ENCODE assay signal across 19 cellular contexts in the genomic region with DNA sequence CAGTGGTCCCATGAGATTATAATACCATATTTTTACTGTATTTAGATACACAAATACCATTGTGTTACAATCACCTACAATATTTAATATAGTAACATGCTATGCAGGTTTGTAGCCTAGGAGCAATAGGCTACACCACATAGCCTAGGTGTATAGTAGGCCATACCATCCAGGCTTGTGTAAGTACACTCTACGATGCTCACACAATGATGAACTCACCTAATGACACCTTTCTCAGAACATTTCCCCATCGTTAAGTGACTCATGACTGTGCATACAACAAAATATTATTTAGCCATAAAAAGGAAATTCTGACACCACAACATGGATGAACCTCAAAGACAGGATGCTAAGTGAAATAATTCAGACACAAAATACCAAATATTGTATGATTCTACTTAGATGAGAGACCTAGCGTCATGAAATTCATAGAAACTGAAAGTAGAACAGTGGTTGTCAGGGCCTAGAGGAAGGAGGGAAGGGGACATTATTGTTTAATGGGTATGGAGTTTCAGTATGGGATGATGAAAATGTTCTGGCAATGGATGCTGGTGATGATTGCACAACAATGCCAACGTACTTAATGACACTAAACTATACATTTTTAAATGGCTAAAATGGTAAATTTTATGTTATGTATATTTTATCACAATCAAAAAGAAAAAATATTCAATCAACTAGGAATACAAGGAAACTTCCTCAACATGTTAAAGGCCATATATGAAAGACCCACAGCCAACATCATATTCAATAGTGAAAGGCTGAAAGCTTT. TPM values are rescaled to one million over a fixed set of nuclear protein-coding genes. Genes with fewer than 3 reads are reported as not detected.
A peak's percentile ranks its signal among the peaks of the same experiment; 100 is the strongest.
DNase-seq lines count a peak whose midpoint lies in the region; ATAC-seq and TF ChIP-seq lines count a peak whose summit lies in the region.
"Had no signal": no experiment of that assay in that cellular context is flagged by ENCODE, and none has a peak within 500 bp of the region (broad histone marks: within the 10 kb centered on the region; RNA-seq: fewer than 3 reads in every experiment).

No MANE protein-coding gene starts in this region.

- H3K36me3 Mint-ChIP-seq in activated CD4-positive, alpha-beta T cell treated with anti-CD3 and anti-CD28 coated beads for 36 hours (ENCODE audit: low read depth), result no peaks in the 10 kb centered on the region
- H3K36me3 Mint-ChIP-seq: immature natural killer cell; stimulated activated memory B cell treated with anti-CD40 and anti-IgM and Interleukin-4, amounts not matched to agents 10 μg/mL and 1 μg/mL and 100 μg/mL, for 72 hours had no signal

- H3K4me1 Mint-ChIP-seq in activated CD4-positive, alpha-beta T cell treated with anti-CD3 and anti-CD28 coated beads for 36 hours, result peaks cover 2% of the 10 kb centered on the region

- H3K4me3 ChIP-seq in PC-3 (ENCODE audit: low read length) (no peak overlapping the region), dorsolateral prefrontal cortex (no peak overlapping the region)
- H3K4me3 ChIP-seq: breast epithelium, left ventricle myocardium inferior had no signal

- H3K9me3 ChIP-seq in PC-3 (ENCODE audit: low read length), result no peaks in the 10 kb centered on the region
- H3K9me3 ChIP-seq: breast epithelium, left ventricle myocardium inferior had no signal

- no peak overlapping the region for H2AFZ ChIP-seq in PC-3 (ENCODE audit: low read length)

- H3K27ac Mint-ChIP-seq in activated CD4-positive, alpha-beta T cell treated with anti-CD3 and anti-CD28 coated beads for 36 hours, result no peak overlapping the region
- H3K27ac Mint-ChIP-seq: CD4-positive, alpha-beta T cell; immature natural killer cell; progenitor cell of endocrine pancreas; stimulated activated memory B cell treated with anti-CD40 and anti-IgM and Interleukin-4, amounts not matched to agents 10 μg/mL and 1 μg/mL and 100 μg/mL, for 72 hours had no signal

- intact Hi-C loops in activated CD4-positive, alpha-beta T cell treated with anti-CD3 and anti-CD28 coated beads for 36 hours (cut with DNase I, micrococcal nuclease), result loop anchor here in 1 of 2 experiments (10.0 kb wide), 1 partner anchor 1548 kb away; a partner anchor contains a TSS
- intact Hi-C loops in PC-3 (cut with micrococcal nuclease) (no loop called here), dorsolateral prefrontal cortex (cut with DNase I) (no loop called here)

- no peaks in the 10 kb centered on the region for H3K79me2 ChIP-seq in PC-3 (ENCODE audit: low read length)

- no peaks in the 10 kb centered on the region for H3K27me3 Mint-ChIP-seq in activated CD4-positive, alpha-beta T cell treated with anti-CD3 and anti-CD28 coated beads for 36 hours
- H3K27me3 Mint-ChIP-seq: CD4-positive, alpha-beta T cell; progenitor cell of endocrine pancreas; stimulated activated memory B cell treated with anti-CD40 and anti-IgM and Interleukin-4, amounts not matched to agents 10 μg/mL and 1 μg/mL and 100 μg/mL, for 72 hours had no signal

- no peak overlapping the region for H3K4me3 Mint-ChIP-seq in activated CD4-positive, alpha-beta T cell treated with anti-CD3 and anti-CD28 coated beads for 36 hours
- H3K4me3 Mint-ChIP-seq: CD4-positive, alpha-beta T cell; immature natural killer cell; stimulated activated memory B cell treated with anti-CD40 and anti-IgM and Interleukin-4, amounts not matched to agents 10 μg/mL and 1 μg/mL and 100 μg/mL, for 72 hours had no signal

- no peak for DNase-seq in activated CD4-positive, alpha-beta T cell treated with anti-CD3 and anti-CD28 coated beads for 36 hours
- DNase-seq in activated CD4-positive, alpha-beta T cell treated with anti-CD3 and anti-CD28 coated beads for 4 hours, result no peak
- DNase-seq in MV-4-11 (lab: John Stamatoyannopoulos, UW) (peak; percentile 72), PC-3 (peak; percentile 28), dorsolateral prefrontal cortex (no peak)
- DNase-seq in stimulated activated naive CD8-positive, alpha-beta T cell treated with anti-CD3 and anti-CD28 coated beads, Interleukin-15, Interleukin-2, amounts not matched to agents 100 U/mL and 50 U/mL, for 24 hours, result no peak
- DNase-seq: activated gamma-delta T cell; CD4-positive, alpha-beta T cell; immature natural killer cell; left ventricle myocardium inferior; NCI-H1105; NCI-H526 treated with DMSO at 0.1 percent for 48 hours; SW 1271 had no signal

- H3K9ac ChIP-seq in PC-3 (ENCODE audit: low read length), result no peak overlapping the region
- H3K9ac ChIP-seq: KMS-11 had no signal

- no peaks in the 10 kb centered on the region for H3K9me2 ChIP-seq in PC-3 (replicated peaks; ENCODE audit: low read length)

- BruUV-seq in PC-3 (replicated peaks; lab: Mats Ljungman, UMichigan), result no TSS peak

- H3K9me3 Mint-ChIP-seq in activated CD4-positive, alpha-beta T cell treated with anti-CD3 and anti-CD28 coated beads for 36 hours (ENCODE audit: low read depth), result no peaks in the 10 kb centered on the region
- H3K9me3 Mint-ChIP-seq: CD4-positive, alpha-beta T cell; stimulated activated memory B cell treated with anti-CD40 and anti-IgM and Interleukin-4, amounts not matched to agents 10 μg/mL and 1 μg/mL and 100 μg/mL, for 72 hours had no signal

- CTCF ChIA-PET in activated CD4-positive, alpha-beta T cell treated with anti-CD3 and anti-CD28 coated beads for 36 hours (lab: Charles Lee), result no interaction called here
- CTCF ChIA-PET in PC-3 (lab: Charles Lee), result no interaction called here

- TF ChIP-seq CTCF in PC-3 (conservative IDR thresholded peaks at IDR 0.05; ENCODE audit: low read depth, low read length), result no peak
- TF ChIP-seq CTCF in dorsolateral prefrontal cortex (IDR thresholded peaks at IDR 0.05 in 54 of 56, conservative IDR thresholded peaks at IDR 0.05 in 2 of 56; ENCODE audit: low read depth in 1 of 56, partially characterized antibody in 56 of 56), result no peak

- POLR2A ChIA-PET in activated CD4-positive, alpha-beta T cell treated with anti-CD3 and anti-CD28 coated beads for 36 hours (lab: Charles Lee), result no interaction called here
- POLR2A ChIA-PET in PC-3 (lab: Charles Lee; ENCODE audit: unreplicated experiment), result no interaction called here

- no peaks in the 10 kb centered on the region for H3K27me3 ChIP-seq in PC-3 (ENCODE audit: low read length)
- no peaks in the 10 kb centered on the region for H3K27me3 ChIP-seq in dorsolateral prefrontal cortex
- H3K27me3 ChIP-seq: breast epithelium had no signal

- H3K4me1 ChIP-seq in PC-3 (ENCODE audit: insufficient read depth, low read length), result no peaks in the 10 kb centered on the region
- H3K4me1 ChIP-seq: breast epithelium had no signal

- peak; percentile 51 for ATAC-seq in activated CD4-positive, alpha-beta T cell treated with anti-CD3 and anti-CD28 coated beads for 36 hours
- ATAC-seq in PC-3, result peak; percentile 24; the same call in 1 of the 2 replicates
- ATAC-seq in stimulated activated naive CD8-positive, alpha-beta T cell treated with anti-CD3 and anti-CD28 coated beads, Interleukin-15, Interleukin-2, amounts not matched to agents 100 U/mL and 50 U/mL, for 24 hours, result peak; percentile 40
- ATAC-seq in GM19351 (IDR thresholded peaks at IDR 0.05; ENCODE audit: unreplicated experiment), result no peak
- ATAC-seq in HG02852 (IDR thresholded peaks at IDR 0.05; ENCODE audit: unreplicated experiment), result no peak
- ATAC-seq: stimulated activated memory B cell treated with anti-CD40 and anti-IgM and Interleukin-4, amounts not matched to agents 10 μg/mL and 1 μg/mL and 100 μg/mL, for 72 hours had no signal

- no peak overlapping the region for H3K27ac ChIP-seq in PC-3 (ENCODE audit: low read length)
- H3K27ac ChIP-seq in dorsolateral prefrontal cortex, result no peak overlapping the region
- H3K27ac ChIP-seq: breast epithelium, KMS-11, left ventricle myocardium inferior had no signal

- no peaks in the 10 kb centered on the region for H4K20me1 ChIP-seq in PC-3 (ENCODE audit: low read length)

- no peaks in the 10 kb centered on the region for H3F3A ChIP-seq in PC-3 (ENCODE audit: low read length, unreplicated experiment)

- H3K36me3 ChIP-seq in PC-3 (ENCODE audit: low read depth, low read length), result no peaks in the 10 kb centered on the region
- H3K36me3 ChIP-seq: breast epithelium, left ventricle myocardium inferior had no signal

- no peak overlapping the region for H3K4me2 ChIP-seq in PC-3 (ENCODE audit: low read length)
- H3K4me2 ChIP-seq: KMS-11 had no signal

RNA-seq across cellular contexts. Expression of a gene that starts 5.7 kb away (rescaled TPM):
- 10 to 100 TPM; 14.6 to 17.2 TPM for total RNA-seq in activated CD4-positive, alpha-beta T cell treated with anti-CD3 and anti-CD28 coated beads for 36 hours
- 4.0 and 5.1 TPM in 2 replicates for total RNA-seq in PC-3 (2014; rRNA removed)
- total RNA-seq in dorsolateral prefrontal cortex, result 10 to 100 TPM in 94 of 120 experiments, 1 to 10 TPM in 26; 5.9 to 21.2 (median 12.9) TPM

RNA-seq across cellular contexts. Expression of a gene that starts 47.5 kb away (rescaled TPM):
- total RNA-seq in activated CD4-positive, alpha-beta T cell treated with anti-CD3 and anti-CD28 coated beads for 36 hours, result 10 to 100 TPM; 25.6 to 34.9 TPM
- total RNA-seq in PC-3 (2014; rRNA removed), result 19.4 and 22.0 TPM in 2 replicates
- total RNA-seq in dorsolateral prefrontal cortex, result 100 to 1,000 TPM in 10 of 120 experiments, 10 to 100 TPM in 110; 45.9 to 230 (median 67.8) TPM

Comparison
In these comparisons a context has a peak if more than half of its experiments do, and no peak if none do; other contexts are left out.
1. ATAC-seq: peak in activated CD4-positive, alpha-beta T cell treated with anti-CD3 and anti-CD28 coated beads for 36 hours (single experiment), PC-3 (single experiment) and stimulated activated naive CD8-positive, alpha-beta T cell treated with anti-CD3 and anti-CD28 coated beads, Interleukin-15, Interleukin-2, amounts not matched to agents 100 U/mL and 50 U/mL, for 24 hours (single experiment); none in GM19351 (single experiment) and HG02852 (single experiment).
2. DNase-seq: peak in MV-4-11 (single experiment) and PC-3 (single experiment); none in activated CD4-positive, alpha-beta T cell treated with anti-CD3 and anti-CD28 coated beads for 36 hours (single experiment), activated CD4-positive, alpha-beta T cell treated with anti-CD3 and anti-CD28 coated beads for 4 hours (0 of 2), stimulated activated naive CD8-positive, alpha-beta T cell treated with anti-CD3 and anti-CD28 coated beads, Interleukin-15, Interleukin-2, amounts not matched to agents 100 U/mL and 50 U/mL, for 24 hours (single experiment) and dorsolateral prefrontal cortex (0 of 10).